ENCODE assay signal across 1 cellular context in the genomic region with DNA sequence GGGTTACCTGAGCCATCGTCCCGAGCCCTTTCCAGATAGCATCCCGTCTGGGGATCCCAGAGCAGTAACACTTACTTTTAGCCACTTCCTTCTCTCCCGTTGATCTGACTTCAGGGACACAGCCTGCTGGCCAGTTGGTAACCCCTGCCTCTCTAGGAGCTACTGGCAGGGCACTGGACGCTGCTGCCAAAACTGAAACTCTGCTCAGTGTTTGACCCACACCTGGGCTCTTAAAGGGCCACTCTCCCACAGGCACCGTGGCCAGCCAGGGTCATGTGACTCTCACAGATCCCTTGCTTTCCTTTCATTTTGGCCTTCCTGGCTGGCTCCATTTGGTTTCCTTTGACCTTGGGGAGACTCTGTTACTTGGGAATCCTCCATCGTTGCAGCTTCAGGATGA.
TF ChIP-seq lines count a peak whose summit lies in the region.

A gene with protein sequence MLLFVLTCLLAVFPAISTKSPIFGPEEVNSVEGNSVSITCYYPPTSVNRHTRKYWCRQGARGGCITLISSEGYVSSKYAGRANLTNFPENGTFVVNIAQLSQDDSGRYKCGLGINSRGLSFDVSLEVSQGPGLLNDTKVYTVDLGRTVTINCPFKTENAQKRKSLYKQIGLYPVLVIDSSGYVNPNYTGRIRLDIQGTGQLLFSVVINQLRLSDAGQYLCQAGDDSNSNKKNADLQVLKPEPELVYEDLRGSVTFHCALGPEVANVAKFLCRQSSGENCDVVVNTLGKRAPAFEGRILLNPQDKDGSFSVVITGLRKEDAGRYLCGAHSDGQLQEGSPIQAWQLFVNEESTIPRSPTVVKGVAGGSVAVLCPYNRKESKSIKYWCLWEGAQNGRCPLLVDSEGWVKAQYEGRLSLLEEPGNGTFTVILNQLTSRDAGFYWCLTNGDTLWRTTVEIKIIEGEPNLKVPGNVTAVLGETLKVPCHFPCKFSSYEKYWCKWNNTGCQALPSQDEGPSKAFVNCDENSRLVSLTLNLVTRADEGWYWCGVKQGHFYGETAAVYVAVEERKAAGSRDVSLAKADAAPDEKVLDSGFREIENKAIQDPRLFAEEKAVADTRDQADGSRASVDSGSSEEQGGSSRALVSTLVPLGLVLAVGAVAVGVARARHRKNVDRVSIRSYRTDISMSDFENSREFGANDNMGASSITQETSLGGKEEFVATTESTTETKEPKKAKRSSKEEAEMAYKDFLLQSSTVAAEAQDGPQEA (minus strand): TSS at position 206 of the 400 bp plus-strand sequence. CDS start 5,935 bp downstream, outside the sequence.

TF ChIP-seq in K562, 482 proteins besides CTCF, POLR2A, EP300 and RAD21:
- TF ChIP-seq RAD51 (IDR thresholded peaks at IDR 0.05; ENCODE audit: borderline replicate concordance, low read depth) (peak; percentile 71), FOSL1 (tag; conservative IDR thresholded peaks at IDR 0.05) (no peak), ZNF146 (CRISPR knock-in tag; IDR thresholded peaks at IDR 0.05; ENCODE audit: unreplicated experiment) (no peak), TOE1 (IDR thresholded peaks at IDR 0.05; ENCODE audit: borderline replicate concordance) (0 out of 2 replicates have a peak, but pooled peaks have one; percentile 37), TOE1 (CRISPR knock-in tag; IDR thresholded peaks at IDR 0.05; ENCODE audit: borderline replicate concordance, low read depth) (no peak), ZSCAN32 (CRISPR knock-in tag; IDR thresholded peaks at IDR 0.05) (no peak), CSDE1 (IDR thresholded peaks at IDR 0.05) (no peak), NCOA4 (IDR thresholded peaks at IDR 0.05; ENCODE audit: partially characterized antibody) (no peak), ZNF316 (IDR thresholded peaks at IDR 0.05) (no peak), SMARCA4 (IDR thresholded peaks at IDR 0.05) (no peak), ZNF217 (CRISPR knock-in tag; IDR thresholded peaks at IDR 0.05) (no peak), ZBTB17 (CRISPR knock-in tag; IDR thresholded peaks at IDR 0.05) (no peak), MAFG (tag; conservative IDR thresholded peaks at IDR 0.05) (no peak), PTTG1 (tag; IDR thresholded peaks at IDR 0.05; ENCODE audit: low read depth) (no peak), PHB (CRISPR knock-in tag; IDR thresholded peaks at IDR 0.05) (no peak), NR1H2 (CRISPR knock-in tag; IDR thresholded peaks at IDR 0.05) (no peak), ZNF707 (CRISPR knock-in tag; conservative IDR thresholded peaks at IDR 0.05) (no peak), ZNF133 (CRISPR knock-in tag; IDR thresholded peaks at IDR 0.05) (no peak), GABPB1 (CRISPR knock-in tag; IDR thresholded peaks at IDR 0.05) (no peak), NCOR1 (IDR thresholded peaks at IDR 0.05) (no peak), NR2F6 (CRISPR knock-in tag; IDR thresholded peaks at IDR 0.05) (no peak), ZNF586 (CRISPR knock-in tag; conservative IDR thresholded peaks at IDR 0.05) (no peak), FOXA1 (IDR thresholded peaks at IDR 0.05; ENCODE audit: borderline replicate concordance) (no peak)
- TF ChIP-seq, protein P1, sequence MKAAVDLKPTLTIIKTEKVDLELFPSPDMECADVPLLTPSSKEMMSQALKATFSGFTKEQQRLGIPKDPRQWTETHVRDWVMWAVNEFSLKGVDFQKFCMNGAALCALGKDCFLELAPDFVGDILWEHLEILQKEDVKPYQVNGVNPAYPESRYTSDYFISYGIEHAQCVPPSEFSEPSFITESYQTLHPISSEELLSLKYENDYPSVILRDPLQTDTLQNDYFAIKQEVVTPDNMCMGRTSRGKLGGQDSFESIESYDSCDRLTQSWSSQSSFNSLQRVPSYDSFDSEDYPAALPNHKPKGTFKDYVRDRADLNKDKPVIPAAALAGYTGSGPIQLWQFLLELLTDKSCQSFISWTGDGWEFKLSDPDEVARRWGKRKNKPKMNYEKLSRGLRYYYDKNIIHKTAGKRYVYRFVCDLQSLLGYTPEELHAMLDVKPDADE (conservative IDR thresholded peaks at IDR 0.05; ENCODE audit: control insufficient read depth, low read depth, low read length), result no peak
- TF ChIP-seq, protein P2, sequence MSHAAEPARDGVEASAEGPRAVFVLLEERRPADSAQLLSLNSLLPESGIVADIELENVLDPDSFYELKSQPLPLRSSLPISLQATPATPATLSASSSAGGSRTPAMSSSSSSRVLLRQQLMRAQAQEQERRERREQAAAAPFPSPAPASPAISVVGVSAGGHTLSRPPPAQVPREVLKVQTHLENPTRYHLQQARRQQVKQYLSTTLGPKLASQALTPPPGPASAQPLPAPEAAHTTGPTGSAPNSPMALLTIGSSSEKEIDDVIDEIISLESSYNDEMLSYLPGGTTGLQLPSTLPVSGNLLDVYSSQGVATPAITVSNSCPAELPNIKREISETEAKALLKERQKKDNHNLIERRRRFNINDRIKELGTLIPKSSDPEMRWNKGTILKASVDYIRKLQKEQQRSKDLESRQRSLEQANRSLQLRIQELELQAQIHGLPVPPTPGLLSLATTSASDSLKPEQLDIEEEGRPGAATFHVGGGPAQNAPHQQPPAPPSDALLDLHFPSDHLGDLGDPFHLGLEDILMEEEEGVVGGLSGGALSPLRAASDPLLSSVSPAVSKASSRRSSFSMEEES (CRISPR knock-in tag; IDR thresholded peaks at IDR 0.05), result peak; percentile 86
- TF ChIP-seq, protein P3, sequence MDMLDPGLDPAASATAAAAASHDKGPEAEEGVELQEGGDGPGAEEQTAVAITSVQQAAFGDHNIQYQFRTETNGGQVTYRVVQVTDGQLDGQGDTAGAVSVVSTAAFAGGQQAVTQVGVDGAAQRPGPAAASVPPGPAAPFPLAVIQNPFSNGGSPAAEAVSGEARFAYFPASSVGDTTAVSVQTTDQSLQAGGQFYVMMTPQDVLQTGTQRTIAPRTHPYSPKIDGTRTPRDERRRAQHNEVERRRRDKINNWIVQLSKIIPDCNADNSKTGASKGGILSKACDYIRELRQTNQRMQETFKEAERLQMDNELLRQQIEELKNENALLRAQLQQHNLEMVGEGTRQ (CRISPR knock-in tag; IDR thresholded peaks at IDR 0.05), result peak; percentile 38
- TF ChIP-seq, protein P4, sequence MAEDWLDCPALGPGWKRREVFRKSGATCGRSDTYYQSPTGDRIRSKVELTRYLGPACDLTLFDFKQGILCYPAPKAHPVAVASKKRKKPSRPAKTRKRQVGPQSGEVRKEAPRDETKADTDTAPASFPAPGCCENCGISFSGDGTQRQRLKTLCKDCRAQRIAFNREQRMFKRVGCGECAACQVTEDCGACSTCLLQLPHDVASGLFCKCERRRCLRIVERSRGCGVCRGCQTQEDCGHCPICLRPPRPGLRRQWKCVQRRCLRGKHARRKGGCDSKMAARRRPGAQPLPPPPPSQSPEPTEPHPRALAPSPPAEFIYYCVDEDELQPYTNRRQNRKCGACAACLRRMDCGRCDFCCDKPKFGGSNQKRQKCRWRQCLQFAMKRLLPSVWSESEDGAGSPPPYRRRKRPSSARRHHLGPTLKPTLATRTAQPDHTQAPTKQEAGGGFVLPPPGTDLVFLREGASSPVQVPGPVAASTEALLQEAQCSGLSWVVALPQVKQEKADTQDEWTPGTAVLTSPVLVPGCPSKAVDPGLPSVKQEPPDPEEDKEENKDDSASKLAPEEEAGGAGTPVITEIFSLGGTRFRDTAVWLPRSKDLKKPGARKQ (CRISPR knock-in tag; IDR thresholded peaks at IDR 0.05), result no peak
- TF ChIP-seq, protein P5, sequence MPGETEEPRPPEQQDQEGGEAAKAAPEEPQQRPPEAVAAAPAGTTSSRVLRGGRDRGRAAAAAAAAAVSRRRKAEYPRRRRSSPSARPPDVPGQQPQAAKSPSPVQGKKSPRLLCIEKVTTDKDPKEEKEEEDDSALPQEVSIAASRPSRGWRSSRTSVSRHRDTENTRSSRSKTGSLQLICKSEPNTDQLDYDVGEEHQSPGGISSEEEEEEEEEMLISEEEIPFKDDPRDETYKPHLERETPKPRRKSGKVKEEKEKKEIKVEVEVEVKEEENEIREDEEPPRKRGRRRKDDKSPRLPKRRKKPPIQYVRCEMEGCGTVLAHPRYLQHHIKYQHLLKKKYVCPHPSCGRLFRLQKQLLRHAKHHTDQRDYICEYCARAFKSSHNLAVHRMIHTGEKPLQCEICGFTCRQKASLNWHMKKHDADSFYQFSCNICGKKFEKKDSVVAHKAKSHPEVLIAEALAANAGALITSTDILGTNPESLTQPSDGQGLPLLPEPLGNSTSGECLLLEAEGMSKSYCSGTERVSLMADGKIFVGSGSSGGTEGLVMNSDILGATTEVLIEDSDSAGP (CRISPR knock-in tag; IDR thresholded peaks at IDR 0.05), result peak; percentile 82
- TF ChIP-seq, protein P6, sequence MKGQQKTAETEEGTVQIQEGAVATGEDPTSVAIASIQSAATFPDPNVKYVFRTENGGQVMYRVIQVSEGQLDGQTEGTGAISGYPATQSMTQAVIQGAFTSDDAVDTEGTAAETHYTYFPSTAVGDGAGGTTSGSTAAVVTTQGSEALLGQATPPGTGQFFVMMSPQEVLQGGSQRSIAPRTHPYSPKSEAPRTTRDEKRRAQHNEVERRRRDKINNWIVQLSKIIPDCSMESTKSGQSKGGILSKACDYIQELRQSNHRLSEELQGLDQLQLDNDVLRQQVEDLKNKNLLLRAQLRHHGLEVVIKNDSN (CRISPR knock-in tag; IDR thresholded peaks at IDR 0.05), result peak; percentile 61
- TF ChIP-seq, protein P7, sequence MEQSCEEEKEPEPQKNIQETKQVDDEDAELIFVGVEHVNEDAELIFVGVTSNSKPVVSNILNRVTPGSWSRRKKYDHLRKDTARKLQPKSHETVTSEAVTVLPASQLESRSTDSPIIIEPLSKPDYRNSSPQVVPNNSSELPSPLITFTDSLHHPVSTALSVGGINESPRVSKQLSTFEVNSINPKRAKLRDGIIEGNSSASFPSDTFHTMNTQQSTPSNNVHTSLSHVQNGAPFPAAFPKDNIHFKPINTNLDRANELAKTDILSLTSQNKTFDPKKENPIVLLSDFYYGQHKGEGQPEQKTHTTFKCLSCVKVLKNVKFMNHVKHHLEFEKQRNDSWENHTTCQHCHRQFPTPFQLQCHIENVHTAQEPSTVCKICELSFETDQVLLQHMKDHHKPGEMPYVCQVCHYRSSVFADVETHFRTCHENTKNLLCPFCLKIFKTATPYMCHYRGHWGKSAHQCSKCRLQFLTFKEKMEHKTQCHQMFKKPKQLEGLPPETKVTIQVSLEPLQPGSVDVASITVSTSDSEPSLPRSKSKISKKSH (CRISPR knock-in tag; IDR thresholded peaks at IDR 0.05), result no peak
- TF ChIP-seq, protein P8, sequence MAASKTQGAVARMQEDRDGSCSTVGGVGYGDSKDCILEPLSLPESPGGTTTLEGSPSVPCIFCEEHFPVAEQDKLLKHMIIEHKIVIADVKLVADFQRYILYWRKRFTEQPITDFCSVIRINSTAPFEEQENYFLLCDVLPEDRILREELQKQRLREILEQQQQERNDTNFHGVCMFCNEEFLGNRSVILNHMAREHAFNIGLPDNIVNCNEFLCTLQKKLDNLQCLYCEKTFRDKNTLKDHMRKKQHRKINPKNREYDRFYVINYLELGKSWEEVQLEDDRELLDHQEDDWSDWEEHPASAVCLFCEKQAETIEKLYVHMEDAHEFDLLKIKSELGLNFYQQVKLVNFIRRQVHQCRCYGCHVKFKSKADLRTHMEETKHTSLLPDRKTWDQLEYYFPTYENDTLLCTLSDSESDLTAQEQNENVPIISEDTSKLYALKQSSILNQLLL (CRISPR knock-in tag; IDR thresholded peaks at IDR 0.05; ENCODE audit: borderline replicate concordance), result no peak
- TF ChIP-seq, protein P9, sequence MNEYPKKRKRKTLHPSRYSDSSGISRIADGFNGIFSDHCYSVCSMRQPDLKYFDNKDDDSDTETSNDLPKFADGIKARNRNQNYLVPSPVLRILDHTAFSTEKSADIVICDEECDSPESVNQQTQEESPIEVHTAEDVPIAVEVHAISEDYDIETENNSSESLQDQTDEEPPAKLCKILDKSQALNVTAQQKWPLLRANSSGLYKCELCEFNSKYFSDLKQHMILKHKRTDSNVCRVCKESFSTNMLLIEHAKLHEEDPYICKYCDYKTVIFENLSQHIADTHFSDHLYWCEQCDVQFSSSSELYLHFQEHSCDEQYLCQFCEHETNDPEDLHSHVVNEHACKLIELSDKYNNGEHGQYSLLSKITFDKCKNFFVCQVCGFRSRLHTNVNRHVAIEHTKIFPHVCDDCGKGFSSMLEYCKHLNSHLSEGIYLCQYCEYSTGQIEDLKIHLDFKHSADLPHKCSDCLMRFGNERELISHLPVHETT (CRISPR knock-in tag; conservative IDR thresholded peaks at IDR 0.05 in 1 of 2, IDR thresholded peaks at IDR 0.05 in 1 of 2), result no peak
TF ChIP-seq in K562: peak in this region for 6.
